Comparison of ENCODE assay signal across 12 cellular contexts in genomic region chr10:126090911-126091728, GRCh38.
A peak's percentile ranks its signal among the peaks of the same experiment; 100 is the strongest.
DNase-seq lines count a peak whose midpoint lies in the region; ATAC-seq lines count a peak whose summit lies in the region.
"Had no signal": no experiment of that assay in that cellular context is flagged by ENCODE, and none has a peak within 500 bp of the region (broad histone marks: within the 10 kb centered on the region; RNA-seq: fewer than 3 reads in every experiment).

No MANE protein-coding gene starts in this region.

- in situ Hi-C loops in KBM-7 (cut with MboI; ENCODE audit: low pct_unique_long_range_greater_than_20kb, low sequenced_read_pairs), result no loop called here

- DNase-seq in COLO829 (ENCODE audit: low spot score) (peak; percentile 40), MG63 (peak; percentile 96), dedifferentiated amniotic fluid mesenchymal stem cell (ENCODE audit: extremely low spot score) (peak; percentile 82), myocyte (ENCODE audit: low read depth) (peak; percentile 83), KBM-7 (no peak), NCI-H774 (lab: John Stamatoyannopoulos, UW) (no peak), NCI-H2107 (lab: John Stamatoyannopoulos, UW) (no peak)
- DNase-seq: activated T-cell treated with anti-CD3 and anti-CD28 coated beads, Interleukin-2, amount 50 U/mL, for 4 hours; Caco-2; stimulated activated CD4-positive, alpha-beta T cell treated with anti-CD3 and anti-CD28 coated beads, Interleukin-4, amount 100 ng/mL, for 1 hour had no signal

- ATAC-seq in GM18867 (IDR thresholded peaks at IDR 0.05; ENCODE audit: unreplicated experiment), result no peak
- ATAC-seq: activated T-cell treated with anti-CD3 and anti-CD28 coated beads, Interleukin-2, amount 50 U/mL, for 4 hours had no signal

- H3K9me3 ChIP-seq in MG63, result no peaks in the 10 kb centered on the region
- H3K9me3 ChIP-seq: Caco-2, suprapubic skin had no signal

- H3K27me3 ChIP-seq in MG63, result no peaks in the 10 kb centered on the region
- H3K27me3 ChIP-seq: suprapubic skin had no signal

- H3K36me3 ChIP-seq in MG63, result peaks cover 34% of the 10 kb centered on the region
- H3K36me3 ChIP-seq: suprapubic skin had no signal

- H3K4me3 ChIP-seq in MG63, result no peak overlapping the region
- H3K4me3 ChIP-seq: suprapubic skin had no signal

Comparison
In these comparisons a context has a peak if more than half of its experiments do, and no peak if none do; other contexts are left out.
1. DNase-seq: peak in COLO829 (single experiment), MG63 (single experiment), dedifferentiated amniotic fluid mesenchymal stem cell (single experiment) and myocyte (single experiment); none in KBM-7 (single experiment), NCI-H774 (single experiment) and NCI-H2107 (single experiment).